Comparison of ENCODE assay signal across 8 cellular contexts in the genomic region with DNA sequence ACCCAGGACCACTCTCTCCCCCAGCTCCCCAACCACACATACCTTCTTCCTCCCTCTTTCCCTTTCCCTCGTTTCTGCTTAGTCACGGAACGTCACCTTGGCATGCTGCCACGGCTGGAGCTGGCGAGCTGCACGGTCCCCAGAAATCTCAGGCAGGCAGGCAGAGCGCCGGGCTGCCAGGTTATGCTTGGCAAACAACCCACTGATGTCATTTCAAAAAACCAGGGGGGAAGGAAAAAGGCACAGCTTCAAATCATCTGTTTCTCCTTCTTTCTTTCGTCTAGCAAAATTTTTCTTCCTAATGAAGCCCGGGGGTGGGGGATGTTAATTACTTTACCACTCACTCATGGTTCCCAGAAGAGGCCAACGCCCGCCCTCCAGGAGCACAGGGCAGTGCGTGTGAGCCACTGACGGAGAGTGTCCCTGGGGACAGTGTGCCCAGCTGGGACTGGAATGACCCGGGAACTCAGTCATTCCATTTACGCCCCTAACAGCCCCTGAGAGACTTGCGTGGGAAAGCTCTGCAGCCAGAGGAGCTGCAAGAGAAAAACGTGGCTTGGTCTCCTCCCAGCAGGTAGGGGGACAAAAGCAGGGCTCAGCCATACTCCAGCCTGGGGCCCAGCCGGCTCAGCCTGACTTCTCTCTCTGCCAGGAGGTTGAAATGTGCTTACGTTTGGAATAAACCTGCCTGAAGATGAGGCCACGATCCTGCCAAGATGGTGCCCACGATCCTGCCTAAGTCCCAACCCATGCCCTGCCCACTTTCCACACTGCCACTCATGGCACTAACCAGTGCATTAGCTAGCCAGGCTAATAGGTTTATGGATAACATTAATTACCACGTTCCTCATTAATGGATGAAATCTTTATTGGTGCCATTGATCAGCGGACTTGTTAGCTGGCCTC.
DNase-seq lines count a peak whose midpoint lies in the region; ATAC-seq and TF ChIP-seq lines count a peak whose summit lies in the region.

No MANE protein-coding gene starts in this region.

- DNase-seq in COLO668 (lab: John Stamatoyannopoulos, UW; ENCODE audit: unreplicated experiment) (peak; percentile 94), NCI-H2081 treated with DMSO at 0.1 percent for 48 hours (lab: John Stamatoyannopoulos, UW) (peak; percentile 19), brain microvascular endothelial cell (peak; percentile 85), kidney tubule cell (ENCODE audit: low spot score) (peak; percentile 94), testis (peak; percentile 86), middle frontal gyrus (ENCODE audit: extremely low spot score, low spot score) (no peak)

- H3K4me3 ChIP-seq in brain microvascular endothelial cell (ENCODE audit: low read depth, low read length) (peak overlapping the region; percentile 1), testis (no peak overlapping the region)

- H3K27ac ChIP-seq in brain microvascular endothelial cell (peak overlapping the region; percentile 61), testis (peak overlapping the region in 1 of 2 donors; percentile 24)

- in situ Hi-C loops in brain microvascular endothelial cell (cut with HindIII; ENCODE audit: low pct_ligation_motif_present, low sequenced_read_pairs), result loop anchor here (25.0 kb wide), 1 partner anchor 363 kb away; no protein-coding TSS in a partner anchor

- H3K36me3 ChIP-seq in brain microvascular endothelial cell (replicated peaks) (no peaks in the 10 kb centered on the region), testis (ENCODE audit: low read depth, missing control alignments) (no peaks in the 10 kb centered on the region)

- ATAC-seq in GM18511 (IDR thresholded peaks at IDR 0.05; ENCODE audit: unreplicated experiment) (no peak), GM21576 (IDR thresholded peaks at IDR 0.05; ENCODE audit: unreplicated experiment) (no peak)

- WGBS in testis, 2 donors, result 40 to 54% methylated on average over 24 of the region's 24 CpGs

- no peaks in the 10 kb centered on the region for H3K9me3 ChIP-seq in testis

- H3K27me3 ChIP-seq in brain microvascular endothelial cell (replicated peaks), result no peaks in the 10 kb centered on the region
- H3K27me3 ChIP-seq in testis, result no peaks in the 10 kb centered on the region

- TF ChIP-seq CTCF in brain microvascular endothelial cell (IDR thresholded peaks at IDR 0.05; ENCODE audit: low read depth, low read length, missing control alignments), result peak; percentile 32
- no peak for TF ChIP-seq CTCF in testis (IDR thresholded peaks at IDR 0.05)

- intact Hi-C loops in testis (cut with DNase I; ENCODE audit: low total_unique reads), result no loop called here

- H3K4me1 ChIP-seq in testis, result peaks cover 14% of the 10 kb centered on the region

- no peak for TF ChIP-seq POLR2A in testis (IDR thresholded peaks at IDR 0.05)
